Comparison of ENCODE assay signal across 17 cellular contexts in the genomic region with DNA sequence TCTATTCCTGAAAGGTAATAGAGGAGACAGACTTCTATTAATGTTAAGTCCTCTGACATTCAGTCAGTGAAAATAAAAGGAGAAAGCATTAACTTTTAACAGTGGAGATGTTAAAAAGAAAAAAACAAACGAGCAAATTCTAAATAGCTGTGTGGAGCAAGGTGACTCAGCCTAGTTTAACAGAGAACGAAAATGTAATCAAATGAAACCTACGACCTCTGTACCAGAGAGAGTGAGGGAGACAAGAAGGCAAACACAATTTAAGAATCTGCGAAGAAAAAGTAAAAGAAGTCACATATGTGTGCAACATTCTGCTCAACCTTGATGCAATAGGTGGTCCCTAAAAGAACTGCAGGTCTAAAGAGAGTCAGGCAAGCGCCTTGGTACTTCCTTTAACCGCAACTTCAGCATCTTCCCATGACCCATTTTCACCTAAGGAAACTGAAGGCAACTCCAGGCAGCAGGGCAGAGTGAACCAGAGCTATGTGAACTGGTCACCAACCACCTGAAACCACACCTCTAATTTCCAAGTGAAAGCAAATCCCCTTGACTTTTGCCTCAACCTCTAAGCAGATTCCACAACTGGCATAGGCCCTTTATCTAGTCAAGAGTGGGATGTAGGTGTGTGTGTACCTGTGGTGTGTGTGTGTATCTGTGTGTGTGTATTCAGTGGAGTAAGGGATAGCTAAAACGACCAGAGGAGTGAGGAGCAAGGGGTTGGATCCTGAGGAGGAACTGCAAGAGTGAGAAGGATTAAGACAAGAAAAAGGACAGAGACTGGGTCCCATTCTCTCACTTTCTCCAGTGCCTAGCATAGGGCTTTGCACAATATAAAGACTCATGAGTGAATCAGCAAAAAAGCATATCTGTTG. TPM values are rescaled to one million over a fixed set of nuclear protein-coding genes. Genes with fewer than 3 reads are reported as not detected.
DNase-seq lines count a peak whose midpoint lies in the region; ATAC-seq and TF ChIP-seq lines count a peak whose summit lies in the region.
"Had no signal": no experiment of that assay in that cellular context is flagged by ENCODE, and none has a peak within 500 bp of the region (broad histone marks: within the 10 kb centered on the region; RNA-seq: fewer than 3 reads in every experiment).

No MANE protein-coding gene starts in this region.

- H3K36me3 ChIP-seq in suprapubic skin: no peaks in the 10 kb centered on the region
- H3K36me3 ChIP-seq in gastrocnemius medialis: no peaks in the 10 kb centered on the region
- H3K36me3 ChIP-seq: HAP-1, MG63 had no signal

- intact Hi-C loops in gastrocnemius medialis (cut with DNase I; ENCODE audit: low total_unique reads): no loop called here

- 76% methylated on average over 7 of the region's 7 CpGs for WGBS in suprapubic skin

- no peak overlapping the region for H3K27ac Mint-ChIP-seq in T-helper 2 cell treated with Interferon-gamma antibody and Interleukin-4, amounts not matched to agents 5 μg/mL and 100 μg/mL, for 36 hours
- H3K27ac Mint-ChIP-seq: activated naive CD8-positive, alpha-beta T cell; CD4-positive, alpha-beta T cell; dendritic cell treated with granulocyte-macrophage colony-stimulating factor and Interleukin-4, amounts not matched to agents 40 ng/mL and 50 ng/mL, for 4 days had no signal

- no peak for TF ChIP-seq EP300 in suprapubic skin (IDR thresholded peaks at IDR 0.05)

- in situ Hi-C loops in gastrocnemius medialis (cut with MboI; ENCODE audit: low sequenced_read_pairs in 4 of 4): no loop called here

- H3K27ac ChIP-seq in suprapubic skin: peak overlapping the region; percentile 70
- peak overlapping the region in 2 of 4 donors; percentile 27 to 35 for H3K27ac ChIP-seq in gastrocnemius medialis
- H3K27ac ChIP-seq: SK-N-MC, VCaP had no signal

- H3K4me3 ChIP-seq in suprapubic skin: no peak overlapping the region
- no peak overlapping the region for H3K4me3 ChIP-seq in gastrocnemius medialis
- H3K4me3 ChIP-seq: HAP-1, MG63, SK-N-MC had no signal

- peaks cover 25% of the 10 kb centered on the region for H3K4me1 ChIP-seq in suprapubic skin
- peaks cover 0 to 3% of the 10 kb centered on the region in 2 donors for H3K4me1 ChIP-seq in gastrocnemius medialis
- H3K4me1 ChIP-seq: HAP-1 had no signal

- no peaks in the 10 kb centered on the region for H3K27me3 Mint-ChIP-seq in T-helper 2 cell treated with Interferon-gamma antibody and Interleukin-4, amounts not matched to agents 5 μg/mL and 100 μg/mL, for 36 hours (ENCODE audit: low read depth)
- H3K27me3 Mint-ChIP-seq: activated naive CD8-positive, alpha-beta T cell; CD4-positive, alpha-beta T cell; dendritic cell treated with granulocyte-macrophage colony-stimulating factor and Interleukin-4, amounts not matched to agents 40 ng/mL and 50 ng/mL, for 4 days had no signal

- H3K9me3 ChIP-seq in suprapubic skin (no peaks in the 10 kb centered on the region), gastrocnemius medialis (no peaks in the 10 kb centered on the region)
- H3K9me3 ChIP-seq: HAP-1, MG63 had no signal

- H3K27me3 ChIP-seq in suprapubic skin (no peaks in the 10 kb centered on the region), gastrocnemius medialis (no peaks in the 10 kb centered on the region)
- H3K27me3 ChIP-seq: MG63 had no signal

- no peak overlapping the region for H3K4me3 Mint-ChIP-seq in T-helper 2 cell treated with Interferon-gamma antibody and Interleukin-4, amounts not matched to agents 5 μg/mL and 100 μg/mL, for 36 hours
- H3K4me3 Mint-ChIP-seq: activated naive CD8-positive, alpha-beta T cell; CD4-positive, alpha-beta T cell; dendritic cell treated with granulocyte-macrophage colony-stimulating factor and Interleukin-4, amounts not matched to agents 40 ng/mL and 50 ng/mL, for 4 days had no signal

- ATAC-seq in gastrocnemius medialis: no peak

- no peaks in the 10 kb centered on the region for H3K4me1 Mint-ChIP-seq in T-helper 2 cell treated with Interferon-gamma antibody and Interleukin-4, amounts not matched to agents 5 μg/mL and 100 μg/mL, for 36 hours (ENCODE audit: low read depth)

- no peaks in the 10 kb centered on the region for H3K36me3 Mint-ChIP-seq in T-helper 2 cell treated with Interferon-gamma antibody and Interleukin-4, amounts not matched to agents 5 μg/mL and 100 μg/mL, for 36 hours (ENCODE audit: low read depth)
- H3K36me3 Mint-ChIP-seq: activated naive CD8-positive, alpha-beta T cell had no signal

- DNase-seq in HCEC 1CT: peak; percentile 44
- DNase-seq in astrocyte of the hippocampus (ENCODE audit: low read depth, low spot score): peak; percentile 25
- DNase-seq in iPS-NIHi7 (ENCODE audit: extremely low spot score): peak; percentile 18
- no peak for DNase-seq in suprapubic skin (ENCODE audit: low spot score in 2 of 2)
- DNase-seq in kidney glomerular epithelial cell (lab: John Stamatoyannopoulos, UW): no peak
- no peak for DNase-seq in T-helper 2 cell treated with Interferon-gamma antibody and Interleukin-4, amounts not matched to agents 5 μg/mL and 100 μg/mL, for 36 hours (ENCODE audit: low spot score)
- no peak for DNase-seq in activated CD8-positive, alpha-beta memory T cell treated with anti-CD3 and anti-CD28 coated beads for 24 hours
- DNase-seq in gastrocnemius medialis: no peak
- DNase-seq: CD4-positive, alpha-beta T cell; MG63; NK-92 treated with Interleukin-12 subunit alpha and Interleukin-12 subunit beta, amount 100 ng/mL, for 24 hours; stimulated activated CD4-positive, alpha-beta T cell treated with anti-CD3 and anti-CD28 coated beads, Interleukin-2, amount 100 ng/mL, for 48 hours had no signal

- TF ChIP-seq POLR2A in suprapubic skin (IDR thresholded peaks at IDR 0.05) (no peak), gastrocnemius medialis (IDR thresholded peaks at IDR 0.05) (no peak)

- H3K9me3 Mint-ChIP-seq in T-helper 2 cell treated with Interferon-gamma antibody and Interleukin-4, amounts not matched to agents 5 μg/mL and 100 μg/mL, for 36 hours: no peaks in the 10 kb centered on the region
- H3K9me3 Mint-ChIP-seq: CD4-positive, alpha-beta T cell; dendritic cell treated with granulocyte-macrophage colony-stimulating factor and Interleukin-4, amounts not matched to agents 40 ng/mL and 50 ng/mL, for 4 days had no signal

- no peak for TF ChIP-seq CTCF in suprapubic skin (IDR thresholded peaks at IDR 0.05)
- TF ChIP-seq CTCF in gastrocnemius medialis (IDR thresholded peaks at IDR 0.05 in 4 of 5, conservative IDR thresholded peaks at IDR 0.05 in 1 of 5): no peak

RNA-seq across cellular contexts. Expression of a gene that starts 43.0 kb away (rescaled TPM):
- total RNA-seq in suprapubic skin: 1 to 10 TPM; 1.6 to 2.2 (median 1.9) TPM
- total RNA-seq in gastrocnemius medialis: 1 to 10 TPM in 2 of 4 donors, under 1 TPM in 2; 0.42 to 3.1 (median 1.3) TPM
- total RNA-seq: CD4-positive, alpha-beta T cell had no signal

Comparison
In these comparisons a context has a peak if more than half of its experiments do, and no peak if none do; other contexts are left out.
1. DNase-seq: peak in HCEC 1CT (single experiment), astrocyte of the hippocampus (single experiment) and iPS-NIHi7 (single experiment); none in suprapubic skin (0 of 2), kidney glomerular epithelial cell (single experiment), T-helper 2 cell treated with Interferon-gamma antibody and Interleukin-4, amounts not matched to agents 5 μg/mL and 100 μg/mL, for 36 hours (single experiment), activated CD8-positive, alpha-beta memory T cell treated with anti-CD3 and anti-CD28 coated beads for 24 hours (single experiment) and gastrocnemius medialis (0 of 2).